Comparison of ENCODE assay signal across 8 cellular contexts in genomic region chrX:48890296-48890925, GRCh38. TPM values are rescaled to one million over a fixed set of nuclear protein-coding genes. Genes with fewer than 3 reads are reported as not detected.
DNase-seq lines count a peak whose midpoint lies in the region; ATAC-seq, FAIRE-seq and TF ChIP-seq lines count a peak whose summit lies in the region.

No MANE protein-coding gene starts in this region.

- H3K27me3 ChIP-seq in GM23338 (ENCODE audit: insufficient read depth) (no peaks in the 10 kb centered on the region), astrocyte (ENCODE audit: insufficient read depth, low read length) (no peaks in the 10 kb centered on the region)

- H3K9me3 ChIP-seq in astrocyte (ENCODE audit: insufficient read depth, low read depth, low read length) (no peaks in the 10 kb centered on the region), mesodermal cell (ENCODE audit: control insufficient read depth, low read length) (no peaks in the 10 kb centered on the region)

- peaks cover 10% of the 10 kb centered on the region for H3K4me1 Mint-ChIP-seq in GM23338
- peaks cover 2% of the 10 kb centered on the region for H3K4me1 Mint-ChIP-seq in astrocyte (ENCODE audit: low read depth, unreplicated experiment)

- H3F3A ChIP-seq in GM23338 (replicated peaks; ENCODE audit: low read depth): no peaks in the 10 kb centered on the region

- H3K4me3 ChIP-seq in GM23338 (peak overlapping the region; percentile 60), astrocyte (ENCODE audit: insufficient read depth, low read depth, low read length) (no peak overlapping the region), mesodermal cell (ENCODE audit: extremely low read depth, insufficient read depth, low read length, poor library complexity, severe bottlenecking) (peak overlapping the region; percentile 52)

- H4K20me1 ChIP-seq in GM23338 (replicated peaks; ENCODE audit: insufficient read depth): no peaks in the 10 kb centered on the region
- no peaks in the 10 kb centered on the region for H4K20me1 ChIP-seq in astrocyte (ENCODE audit: insufficient read depth, low read length)

- H2AFZ ChIP-seq in GM23338: no peak overlapping the region
- no peak overlapping the region for H2AFZ ChIP-seq in astrocyte (ENCODE audit: low read depth, low read length)

- no peaks in the 10 kb centered on the region for H3K9me2 ChIP-seq in GM23338 (ENCODE audit: insufficient read depth)

- DNase-seq in GM23338 (ENCODE audit: low spot score) (peak; percentile 35), astrocyte (ENCODE audit: low read depth) (no peak), COLO829 (ENCODE audit: low spot score) (no peak), kidney tubule cell (ENCODE audit: low spot score) (no peak), OCI-M2 (lab: John Stamatoyannopoulos, UW; ENCODE audit: unreplicated experiment) (no peak), medulla oblongata (ENCODE audit: extremely low spot score) (no peak)

- TF ChIP-seq CTCF in 22Rv1 (IDR thresholded peaks at IDR 0.05) (no peak), GM23338 (conservative IDR thresholded peaks at IDR 0.05; ENCODE audit: low read depth in 2 of 2) (no peak), astrocyte (IDR thresholded peaks at IDR 0.05; ENCODE audit: insufficient read depth, low read depth, low read length) (no peak)

- H3K9me3 Mint-ChIP-seq in GM23338 (no peaks in the 10 kb centered on the region), astrocyte (ENCODE audit: unreplicated experiment) (no peaks in the 10 kb centered on the region)

- FAIRE-seq in astrocyte (lab: Jason Lieb, UNC): no peak

- H3K4me3 Mint-ChIP-seq in GM23338 (peak overlapping the region; percentile 69), astrocyte (ENCODE audit: unreplicated experiment) (peak overlapping the region; percentile 85)

- H3K79me2 ChIP-seq in GM23338 (replicated peaks; ENCODE audit: insufficient read depth) (peaks cover 11% of the 10 kb centered on the region; the same call in 1 of the 2 replicates), astrocyte (ENCODE audit: insufficient read depth, low read length) (peaks cover 5% of the 10 kb centered on the region)

- WGBS in mesodermal cell (ENCODE audit: insufficient coverage in 2 of 2), 2 experiments: 35 to 50% methylated on average over 5 to 6 of the region's 15 CpGs

- no peak overlapping the region for H3K27ac Mint-ChIP-seq in GM23338
- peak overlapping the region; percentile 80 for H3K27ac Mint-ChIP-seq in astrocyte (ENCODE audit: unreplicated experiment)

- H3K36me3 Mint-ChIP-seq in GM23338 (ENCODE audit: low read depth) (peaks cover 19% of the 10 kb centered on the region), astrocyte (ENCODE audit: low read depth, unreplicated experiment) (peaks cover 3% of the 10 kb centered on the region)

- H3K36me3 ChIP-seq in GM23338 (ENCODE audit: insufficient read depth) (no peaks in the 10 kb centered on the region; the same call in 1 of the 2 replicates), astrocyte (ENCODE audit: insufficient read depth, low read length) (no peaks in the 10 kb centered on the region), mesodermal cell (ENCODE audit: control insufficient read depth, insufficient read depth, low read length) (peaks cover 16% of the 10 kb centered on the region)

- H3K9ac ChIP-seq in astrocyte (ENCODE audit: low read length): peak overlapping the region; percentile 46

- H3K27me3 Mint-ChIP-seq in GM23338 (ENCODE audit: insufficient read depth, low read depth, poor library complexity): peaks cover 2% of the 10 kb centered on the region
- H3K27me3 Mint-ChIP-seq in astrocyte (ENCODE audit: low read depth, unreplicated experiment): no peaks in the 10 kb centered on the region

- peak; percentile 21 for ATAC-seq in GM23338

- H3K4me1 ChIP-seq in GM23338 (ENCODE audit: insufficient read depth) (0 out of 2 replicates have a peak, but pooled peaks cover 3% of the 10 kb centered on the region), astrocyte (ENCODE audit: insufficient read depth, low read length) (peaks cover 3% of the 10 kb centered on the region), mesodermal cell (ENCODE audit: control insufficient read depth, insufficient read depth, low read length, poor library complexity, severe bottlenecking) (no peaks in the 10 kb centered on the region)

- peak overlapping the region; percentile 59 for H3K27ac ChIP-seq in 22Rv1
- no peak overlapping the region for H3K27ac ChIP-seq in GM23338 (ENCODE audit: low read depth)
- no peak overlapping the region for H3K27ac ChIP-seq in astrocyte (ENCODE audit: low read depth, low read length)
- H3K27ac ChIP-seq in mesodermal cell (ENCODE audit: low read depth, low read length, severe bottlenecking): no peak overlapping the region

- H3K4me2 ChIP-seq in GM23338 (peak overlapping the region; percentile 76), astrocyte (ENCODE audit: low read length) (peak overlapping the region; percentile 86)

RNA-seq across cellular contexts. Expression of gene TIMM17B, which starts 7.2 kb away (rescaled TPM):
- total RNA-seq in GM23338 (2014; rRNA removed; shearing (Covaris generic)): 61.3 and 67.1 TPM in 2 replicates
- 147 and 158 TPM in 2 replicates for polyA plus RNA-seq in GM23338 (2016; fragmentation: Nextera tagmentation; extraction: Ambion mirVana)
- 57.7 and 58.2 TPM in 2 replicates for total RNA-seq in astrocyte
- polyA plus RNA-seq in mesodermal cell (2013, experiment 1 of 2): 69.0 TPM
- 64.0 TPM for polyA plus RNA-seq in mesodermal cell (2013, experiment 2 of 2)

RNA-seq across cellular contexts. Expression of gene PQBP1, which starts 7.3 kb away (rescaled TPM):
- 53.2 and 63.4 TPM in 2 replicates for total RNA-seq in GM23338 (2014; rRNA removed; shearing (Covaris generic))
- 121 and 130 TPM in 2 replicates for polyA plus RNA-seq in GM23338 (2016; fragmentation: Nextera tagmentation; extraction: Ambion mirVana)
- total RNA-seq in astrocyte: 88.2 and 101 TPM in 2 replicates
- 55.0 TPM for polyA plus RNA-seq in mesodermal cell (2013, experiment 1 of 2)
- 55.0 TPM for polyA plus RNA-seq in mesodermal cell (2013, experiment 2 of 2)

RNA-seq across cellular contexts. Expression of gene SLC35A2, which starts 21.0 kb away (rescaled TPM):
- total RNA-seq in GM23338 (2014; rRNA removed; shearing (Covaris generic)): 16.4 and 17.7 TPM in 2 replicates
- polyA plus RNA-seq in GM23338 (2016; fragmentation: Nextera tagmentation; extraction: Ambion mirVana): 13.0 and 20.6 TPM in 2 replicates
- total RNA-seq in astrocyte: 54.3 and 60.8 TPM in 2 replicates
- polyA plus RNA-seq in mesodermal cell (2013, experiment 1 of 2): 22.6 TPM
- polyA plus RNA-seq in mesodermal cell (2013, experiment 2 of 2): 18.7 TPM

RNA-seq across cellular contexts. Expression of gene PIM2, which starts 28.4 kb away (rescaled TPM):
- 336 and 359 TPM in 2 replicates for total RNA-seq in GM23338 (2014; rRNA removed; shearing (Covaris generic))
- 232 and 237 TPM in 2 replicates for polyA plus RNA-seq in GM23338 (2016; fragmentation: Nextera tagmentation; extraction: Ambion mirVana)
- total RNA-seq in astrocyte: 12.5 and 13.4 TPM in 2 replicates
- 6.9 TPM for polyA plus RNA-seq in mesodermal cell (2013, experiment 1 of 2)
- 7.1 TPM for polyA plus RNA-seq in mesodermal cell (2013, experiment 2 of 2)

RNA-seq across cellular contexts. Expression of gene PCSK1N, which starts 55.0 kb away (rescaled TPM):
- 4.0 and 15.6 TPM in 2 replicates for total RNA-seq in GM23338 (2014; rRNA removed; shearing (Covaris generic))
- 12.8 and 16.5 TPM in 2 replicates for polyA plus RNA-seq in GM23338 (2016; fragmentation: Nextera tagmentation; extraction: Ambion mirVana)
- 62.0 and 65.0 TPM in 2 replicates for total RNA-seq in astrocyte
- polyA plus RNA-seq in mesodermal cell (2013, experiment 1 of 2): 18.0 TPM
- polyA plus RNA-seq in mesodermal cell (2013, experiment 2 of 2): 12.3 TPM
